11 cellular contexts compared by ENCODE assay signal in the genomic region with DNA sequence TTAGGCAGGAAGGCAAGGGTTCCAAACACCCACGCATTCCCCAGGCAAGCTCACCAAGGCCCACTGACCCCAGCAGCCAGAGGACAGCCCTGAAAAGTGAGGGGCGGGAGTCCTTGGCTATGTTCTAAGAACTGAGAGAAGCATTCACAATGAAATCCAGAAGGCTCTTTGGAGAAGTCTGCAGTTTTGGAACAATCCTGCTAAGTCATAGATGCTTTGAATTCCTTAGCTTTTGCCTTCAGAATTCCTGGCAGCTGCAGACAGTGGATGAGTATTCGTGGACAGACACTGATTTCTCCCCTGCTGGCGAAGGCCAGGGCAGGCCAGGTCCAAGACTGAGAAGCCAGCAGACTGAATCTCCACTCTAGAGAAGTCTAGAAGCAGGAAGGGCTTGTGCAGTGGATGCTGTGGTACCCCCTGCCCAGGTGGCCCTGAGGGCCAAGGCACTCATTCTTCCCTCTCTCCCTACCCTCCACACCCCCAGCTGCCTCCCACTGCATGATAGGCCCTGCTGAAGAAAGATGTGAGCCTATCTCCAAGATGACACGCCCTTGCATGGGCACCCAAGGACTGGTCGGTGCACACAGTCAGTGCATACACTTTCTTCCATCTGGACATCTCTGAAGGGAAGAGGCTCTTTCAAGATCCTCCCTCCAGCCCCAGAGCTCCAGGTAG.
DNase-seq lines count a peak whose midpoint lies in the region; ATAC-seq and TF ChIP-seq lines count a peak whose summit lies in the region.
"Had no signal": no experiment of that assay in that cellular context is flagged by ENCODE, and none has a peak within 500 bp of the region (broad histone marks: within the 10 kb centered on the region; RNA-seq: fewer than 3 reads in every experiment).

No MANE protein-coding gene starts in this region.

- peak; percentile 81 for ATAC-seq in sciatic nerve
- no peak for ATAC-seq in HG02678 (IDR thresholded peaks at IDR 0.05; ENCODE audit: unreplicated experiment)

- H3K27ac ChIP-seq in left ventricle myocardium inferior (replicated peaks), result no peak overlapping the region

- H3K4me3 ChIP-seq in astrocyte of the spinal cord (ENCODE audit: low read depth, low read length) (no peak overlapping the region), left ventricle myocardium inferior (no peak overlapping the region)

- H3K36me3 ChIP-seq in left ventricle myocardium inferior, result no peaks in the 10 kb centered on the region

- TF ChIP-seq CTCF in astrocyte of the spinal cord (IDR thresholded peaks at IDR 0.05; ENCODE audit: low read depth, low read length) (peak; percentile 33), left ventricle myocardium inferior (IDR thresholded peaks at IDR 0.05; ENCODE audit: borderline replicate concordance) (peak; percentile 25), glutamatergic neuron (IDR thresholded peaks at IDR 0.05; ENCODE audit: partially characterized antibody, unreplicated experiment) (no peak)

- no peaks in the 10 kb centered on the region for H3K4me1 Mint-ChIP-seq in glutamatergic neuron (ENCODE audit: low read depth, unreplicated experiment)
- H3K4me1 Mint-ChIP-seq: naive B cell had no signal

- DNase-seq in GM04504 (ENCODE audit: low read depth) (peak; percentile 82), astrocyte of the spinal cord (ENCODE audit: low read depth, low spot score) (peak; percentile 76), left ventricle myocardium inferior (no peak), sciatic nerve (ENCODE audit: low spot score) (no peak), glutamatergic neuron (no peak), activated gamma-delta T cell (lab: John Stamatoyannopoulos, UW) (no peak), NOMO-1 treated with DMSO at 0.1 percent for 48 hours (lab: John Stamatoyannopoulos, UW; ENCODE audit: unreplicated experiment) (no peak)
- DNase-seq: DND-41, naive B cell, NCI-H526 treated with DMSO at 0.1 percent for 48 hours had no signal

- intact Hi-C loops in left ventricle myocardium inferior (cut with micrococcal nuclease), result no loop called here
- intact Hi-C loops in sciatic nerve (cut with DNase I), result no loop called here

- H3K27me3 Mint-ChIP-seq in glutamatergic neuron (ENCODE audit: unreplicated experiment), result peaks cover 3% of the 10 kb centered on the region

- in situ Hi-C loops in astrocyte of the spinal cord (cut with HindIII; ENCODE audit: low sequenced_read_pairs), result no loop called here

- no peak overlapping the region for H3K4me3 Mint-ChIP-seq in glutamatergic neuron (ENCODE audit: unreplicated experiment)
- H3K4me3 Mint-ChIP-seq: naive B cell had no signal

- no peaks in the 10 kb centered on the region for H3K9me3 ChIP-seq in left ventricle myocardium inferior (replicated peaks)

- no peaks in the 10 kb centered on the region for H3K36me3 Mint-ChIP-seq in glutamatergic neuron (ENCODE audit: unreplicated experiment)
- H3K36me3 Mint-ChIP-seq: naive B cell had no signal

- peaks cover 2% of the 10 kb centered on the region for H3K9me3 Mint-ChIP-seq in glutamatergic neuron (ENCODE audit: unreplicated experiment)

- no peak overlapping the region for H3K27ac Mint-ChIP-seq in glutamatergic neuron (ENCODE audit: unreplicated experiment)
- H3K27ac Mint-ChIP-seq: naive B cell had no signal

- H3K27me3 ChIP-seq in left ventricle myocardium inferior (ENCODE audit: low read depth), result no peaks in the 10 kb centered on the region

- peaks cover 25% of the 10 kb centered on the region for H3K4me1 ChIP-seq in left ventricle myocardium inferior

Comparison
In these comparisons a context has a peak if more than half of its experiments do, and no peak if none do; other contexts are left out.
1. DNase-seq: peak in GM04504 (single experiment) and astrocyte of the spinal cord (single experiment); none in left ventricle myocardium inferior (single experiment), sciatic nerve (single experiment), glutamatergic neuron (single experiment), activated gamma-delta T cell (single experiment) and NOMO-1 treated with DMSO at 0.1 percent for 48 hours (single experiment).